36 cellular contexts compared by ENCODE assay signal in the genomic region with DNA sequence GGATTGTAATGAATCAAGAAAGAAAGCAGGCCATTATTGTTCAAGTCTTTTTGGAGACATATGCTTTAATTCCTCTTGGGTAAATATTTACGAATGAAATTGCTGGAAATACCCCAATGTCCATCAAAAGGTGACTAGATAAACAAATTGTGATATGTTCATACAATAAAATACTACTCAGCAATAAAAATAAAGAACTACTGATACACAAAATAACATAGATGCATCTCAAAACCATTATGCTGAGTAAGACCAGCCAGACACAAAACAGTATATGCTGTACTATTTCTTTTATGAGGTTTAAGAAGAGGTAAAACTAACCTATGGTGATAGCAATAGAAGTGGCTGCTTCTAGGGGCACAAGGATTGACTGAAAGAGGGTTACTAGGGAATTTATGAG.
"Had no signal": no experiment of that assay in that cellular context is flagged by ENCODE, and none has a peak within 500 bp of the region (broad histone marks: within the 10 kb centered on the region; RNA-seq: fewer than 3 reads in every experiment).

No MANE protein-coding gene starts in this region.

- H3K4me3 ChIP-seq: ascending aorta, breast epithelium had no signal

- H3K27me3 Mint-ChIP-seq: activated CD4-positive, alpha-beta T cell treated with anti-CD3 and anti-CD28 coated beads, Interleukin-2, amount 10 ng/mL, durations not matched to agents 24 days and 14 days had no signal

- H3K36me3 ChIP-seq: ascending aorta, brain microvascular endothelial cell, breast epithelium had no signal

- H3K9me3 ChIP-seq: ascending aorta, breast epithelium had no signal

- H3K9me3 Mint-ChIP-seq: activated B cell treated with CpG ODN at 0.5 μM for 24 hours; activated CD4-positive, alpha-beta memory T cell treated with anti-CD3 and anti-CD28 coated beads for 36 hours; activated CD4-positive, alpha-beta T cell treated with anti-CD3 and anti-CD28 coated beads, Interleukin-2, amount 10 ng/mL, durations not matched to agents 24 days and 14 days; activated CD8-positive, alpha-beta T cell treated with anti-CD3 and anti-CD28 coated beads for 36 hours; activated naive CD4-positive, alpha-beta T cell treated with anti-CD3 and anti-CD28 coated beads, Interleukin-2, amount 10 ng/mL, durations not matched to agents 7 days and 5 days; activated naive CD4-positive, alpha-beta T cell treated with anti-CD3 and anti-CD28 coated beads, Interleukin-2, amount 50 U/mL, for 24 hours; activated naive CD8-positive, alpha-beta T cell treated with anti-CD3 and anti-CD28 coated beads, Interleukin-2, amount 10 ng/mL, durations not matched to agents 7 days and 5 days; activated naive CD8-positive, alpha-beta T cell treated with anti-CD3 and anti-CD28 coated beads, Interleukin-2, amount 50 U/mL, for 24 hours; activated T-cell treated with anti-CD3 and anti-CD28 coated beads, Interleukin-2, amount 50 U/mL, for 4 hours; activated T-cell treated with anti-CD3 and anti-CD28 coated beads, Interleukin-2, amount 50 U/mL, for 72 hours; activated T-helper 1 cell treated with anti-CD3 and anti-CD28 coated beads, Interleukin-12 subunit alpha, Interleukin-12 subunit beta, Interleukin-2, Interleukin-4 antibody, amounts not matched to agents 30 ng/mL and 10 ng/mL and 1 ng/mL, durations not matched to agents 14 hours and 24 hours and 36 hours; activated T-helper 2 cell treated with anti-CD3 and anti-CD28 coated beads, Interferon-gamma antibody, Interleukin-2, Interleukin-4, amounts not matched to agents 10 μg/mL and 5 μg/mL and 100 μg/mL, durations not matched to agents 14 hours and 24 hours and 36 hours; T-helper 1 cell treated with Interleukin-12 subunit alpha and Interleukin-12 subunit beta and Interleukin-4 antibody, amounts not matched to agents 30 μg/mL and 1 μg/mL, for 36 hours; T-helper 2 cell treated with Interferon-gamma antibody and Interleukin-4, amounts not matched to agents 5 μg/mL and 100 μg/mL, for 36 hours had no signal

- DNase-seq: activated B cell treated with CpG ODN at 0.5 μM for 24 hours; activated CD4-positive, alpha-beta memory T cell treated with anti-CD3 and anti-CD28 coated beads for 36 hours; activated CD4-positive, alpha-beta T cell treated with anti-CD3 and anti-CD28 coated beads for 4 hours; activated CD4-positive, alpha-beta T cell treated with anti-CD3 and anti-CD28 coated beads, Interleukin-2, amount 10 ng/mL, durations not matched to agents 24 days and 14 days; activated CD4-positive, alpha-beta T cell treated with anti-CD3 and anti-CD28 coated beads, Interleukin-2, amount 50 U/mL, for 1 hour; activated CD4-positive, alpha-beta T cell treated with anti-CD3 and anti-CD28 coated beads, Interleukin-2, amount 50 U/mL, for 4 hours; activated CD4-positive, CD25-positive, alpha-beta regulatory T cell treated with anti-CD3 and anti-CD28 coated beads, Interleukin-2, amount 50 U/mL, for 72 hours; activated CD8-positive, alpha-beta memory T cell treated with anti-CD3 and anti-CD28 coated beads, Interleukin-2, amount 50 U/mL, for 4 hours; activated CD8-positive, alpha-beta T cell treated with anti-CD3 and anti-CD28 coated beads for 36 hours; activated effector memory CD4-positive, alpha-beta T cell treated with Interleukin-2 at 50 U/mL for 16 hours; activated gamma-delta T cell; activated naive CD4-positive, alpha-beta T cell treated with anti-CD3 and anti-CD28 coated beads, Interleukin-2, amount 10 ng/mL, durations not matched to agents 7 days and 5 days; activated naive CD4-positive, alpha-beta T cell treated with Interleukin-2 at 50 U/mL for 16 hours; activated naive CD8-positive, alpha-beta T cell treated with anti-CD3 and anti-CD28 coated beads, Interleukin-2, amount 10 ng/mL, durations not matched to agents 7 days and 5 days; activated naive CD8-positive, alpha-beta T cell treated with anti-CD3 and anti-CD28 coated beads, Interleukin-2, amount 50 U/mL, for 24 hours; activated T-cell treated with anti-CD3 and anti-CD28 coated beads for 4 hours; activated T-cell treated with anti-CD3 and anti-CD28 coated beads, Interleukin-2, amount 50 U/mL, for 1 hour; activated T-cell treated with anti-CD3 and anti-CD28 coated beads, Interleukin-2, amount 50 U/mL, for 4 hours; activated T-cell treated with anti-CD3 and anti-CD28 coated beads, Interleukin-2, amount 50 U/mL, for 72 hours; amygdala; anterior cingulate cortex; brain microvascular endothelial cell; central memory CD4-positive, alpha-beta T cell; T-helper 2 cell; T-helper 9 cell had no signal

- ATAC-seq: activated CD8-positive, alpha-beta T cell treated with anti-CD3 and anti-CD28 coated beads for 36 hours; activated naive CD8-positive, alpha-beta T cell treated with anti-CD3 and anti-CD28 coated beads, Interleukin-2, amount 50 U/mL, for 24 hours; activated T-cell treated with anti-CD3 and anti-CD28 coated beads, Interleukin-2, amount 50 U/mL, for 4 hours; activated T-cell treated with anti-CD3 and anti-CD28 coated beads, Interleukin-2, amount 50 U/mL, for 72 hours had no signal

- H3K27me3 ChIP-seq: ascending aorta, brain microvascular endothelial cell, breast epithelium had no signal

- H3K4me1 Mint-ChIP-seq: activated B cell treated with CpG ODN at 0.5 μM for 24 hours; activated CD4-positive, alpha-beta T cell treated with anti-CD3 and anti-CD28 coated beads, Interleukin-2, amount 10 ng/mL, durations not matched to agents 24 days and 14 days; activated naive CD4-positive, alpha-beta T cell treated with anti-CD3 and anti-CD28 coated beads, Interleukin-2, amount 10 ng/mL, durations not matched to agents 7 days and 5 days; activated naive CD4-positive, alpha-beta T cell treated with anti-CD3 and anti-CD28 coated beads, Interleukin-2, amount 50 U/mL, for 24 hours; activated naive CD8-positive, alpha-beta T cell treated with anti-CD3 and anti-CD28 coated beads, Interleukin-2, amount 10 ng/mL, durations not matched to agents 7 days and 5 days; activated naive CD8-positive, alpha-beta T cell treated with anti-CD3 and anti-CD28 coated beads, Interleukin-2, amount 50 U/mL, for 24 hours had no signal

- H3K4me1 ChIP-seq: breast epithelium had no signal

- FAIRE-seq: colon, TTC549 had no signal

- H3K4me3 Mint-ChIP-seq: activated B cell treated with CpG ODN at 0.5 μM for 24 hours; activated CD4-positive, alpha-beta memory T cell treated with anti-CD3 and anti-CD28 coated beads for 36 hours; activated CD4-positive, alpha-beta T cell treated with anti-CD3 and anti-CD28 coated beads, Interleukin-2, amount 10 ng/mL, durations not matched to agents 24 days and 14 days; activated CD8-positive, alpha-beta T cell treated with anti-CD3 and anti-CD28 coated beads for 36 hours; activated naive CD4-positive, alpha-beta T cell treated with anti-CD3 and anti-CD28 coated beads, Interleukin-2, amount 10 ng/mL, durations not matched to agents 7 days and 5 days; activated naive CD4-positive, alpha-beta T cell treated with anti-CD3 and anti-CD28 coated beads, Interleukin-2, amount 50 U/mL, for 24 hours; activated naive CD8-positive, alpha-beta T cell; activated naive CD8-positive, alpha-beta T cell treated with anti-CD3 and anti-CD28 coated beads, Interleukin-2, amount 10 ng/mL, durations not matched to agents 7 days and 5 days; activated naive CD8-positive, alpha-beta T cell treated with anti-CD3 and anti-CD28 coated beads, Interleukin-2, amount 50 U/mL, for 24 hours; activated T-cell treated with anti-CD3 and anti-CD28 coated beads, Interleukin-2, amount 50 U/mL, for 4 hours; activated T-cell treated with anti-CD3 and anti-CD28 coated beads, Interleukin-2, amount 50 U/mL, for 72 hours; activated T-helper 1 cell treated with anti-CD3 and anti-CD28 coated beads, Interleukin-12 subunit alpha, Interleukin-12 subunit beta, Interleukin-2, Interleukin-4 antibody, amounts not matched to agents 30 ng/mL and 10 ng/mL and 1 ng/mL, durations not matched to agents 14 hours and 24 hours and 36 hours; T-helper 1 cell treated with Interleukin-12 subunit alpha and Interleukin-12 subunit beta and Interleukin-4 antibody, amounts not matched to agents 30 μg/mL and 1 μg/mL, for 36 hours; T-helper 2 cell treated with Interferon-gamma antibody and Interleukin-4, amounts not matched to agents 5 μg/mL and 100 μg/mL, for 36 hours had no signal

- H3K27ac Mint-ChIP-seq: activated B cell treated with CpG ODN at 0.5 μM for 24 hours; activated CD4-positive, alpha-beta memory T cell treated with anti-CD3 and anti-CD28 coated beads for 36 hours; activated CD4-positive, alpha-beta T cell treated with anti-CD3 and anti-CD28 coated beads, Interleukin-2, amount 10 ng/mL, durations not matched to agents 24 days and 14 days; activated CD8-positive, alpha-beta T cell treated with anti-CD3 and anti-CD28 coated beads for 36 hours; activated naive CD4-positive, alpha-beta T cell treated with anti-CD3 and anti-CD28 coated beads, Interleukin-2, amount 10 ng/mL, durations not matched to agents 7 days and 5 days; activated naive CD4-positive, alpha-beta T cell treated with anti-CD3 and anti-CD28 coated beads, Interleukin-2, amount 50 U/mL, for 24 hours; activated naive CD8-positive, alpha-beta T cell; activated naive CD8-positive, alpha-beta T cell treated with anti-CD3 and anti-CD28 coated beads, Interleukin-2, amount 10 ng/mL, durations not matched to agents 7 days and 5 days; activated naive CD8-positive, alpha-beta T cell treated with anti-CD3 and anti-CD28 coated beads, Interleukin-2, amount 50 U/mL, for 24 hours; activated T-cell treated with anti-CD3 and anti-CD28 coated beads, Interleukin-2, amount 50 U/mL, for 72 hours; activated T-helper 1 cell treated with anti-CD3 and anti-CD28 coated beads, Interleukin-12 subunit alpha, Interleukin-12 subunit beta, Interleukin-2, Interleukin-4 antibody, amounts not matched to agents 30 ng/mL and 10 ng/mL and 1 ng/mL, durations not matched to agents 14 hours and 24 hours and 36 hours; activated T-helper 2 cell treated with anti-CD3 and anti-CD28 coated beads, Interferon-gamma antibody, Interleukin-2, Interleukin-4, amounts not matched to agents 10 μg/mL and 5 μg/mL and 100 μg/mL, durations not matched to agents 14 hours and 24 hours and 36 hours; T-helper 1 cell treated with Interleukin-12 subunit alpha and Interleukin-12 subunit beta and Interleukin-4 antibody, amounts not matched to agents 30 μg/mL and 1 μg/mL, for 36 hours; T-helper 2 cell treated with Interferon-gamma antibody and Interleukin-4, amounts not matched to agents 5 μg/mL and 100 μg/mL, for 36 hours had no signal

- H3K36me3 Mint-ChIP-seq: activated CD4-positive, alpha-beta memory T cell treated with anti-CD3 and anti-CD28 coated beads for 36 hours; activated naive CD4-positive, alpha-beta T cell treated with anti-CD3 and anti-CD28 coated beads, Interleukin-2, amount 10 ng/mL, durations not matched to agents 7 days and 5 days; activated naive CD4-positive, alpha-beta T cell treated with anti-CD3 and anti-CD28 coated beads, Interleukin-2, amount 50 U/mL, for 24 hours; activated naive CD8-positive, alpha-beta T cell; activated naive CD8-positive, alpha-beta T cell treated with anti-CD3 and anti-CD28 coated beads, Interleukin-2, amount 10 ng/mL, durations not matched to agents 7 days and 5 days had no signal

- H3K27ac ChIP-seq: ascending aorta, brain microvascular endothelial cell, breast epithelium, VCaP had no signal
